In genomic region chr5:151298063-151298462, GRCh38 we compare ENCODE assay signal across 8 cellular contexts. TPM values are rescaled to one million over a fixed set of nuclear protein-coding genes. Genes with fewer than 3 reads are reported as not detected.
DNase-seq lines count a peak whose midpoint lies in the region; ATAC-seq lines count a peak whose summit lies in the region.

No MANE protein-coding gene starts in this region.

- peak; percentile 6 for DNase-seq in NCI-H1436 (lab: John Stamatoyannopoulos, UW)
- no peak for DNase-seq in NCI-H1436 treated with DMSO at 0.1 percent for 48 hours (lab: John Stamatoyannopoulos, UW)
- DNase-seq in Jurkat, Clone E6-1 (ENCODE audit: low read depth, low spot score) = peak; percentile 47
- peak; percentile 41 for DNase-seq in amniotic stem cell (lab: John Stamatoyannopoulos, UW)
- peak in 1 of 2 donors; percentile 39 for DNase-seq in memory B cell (ENCODE audit: low spot score in 2 of 2)

- peaks cover 6% of the 10 kb centered on the region for H3K27me3 Mint-ChIP-seq in memory B cell

- peaks cover 10% of the 10 kb centered on the region for H3K4me1 Mint-ChIP-seq in memory B cell

- ATAC-seq in memory B cell (ENCODE audit: low read depth) (peak; percentile 91), GM19328 (IDR thresholded peaks at IDR 0.05; ENCODE audit: unreplicated experiment) (no peak), HG02840 (IDR thresholded peaks at IDR 0.05; ENCODE audit: low FRiP score, unreplicated experiment) (no peak), GM18498 (IDR thresholded peaks at IDR 0.05; ENCODE audit: unreplicated experiment) (no peak)

- H3K4me3 Mint-ChIP-seq in memory B cell = no peak overlapping the region

- no peaks in the 10 kb centered on the region for H3K9me3 Mint-ChIP-seq in memory B cell

- no peaks in the 10 kb centered on the region for H3K36me3 Mint-ChIP-seq in memory B cell

- H3K4me3 ChIP-seq in Jurkat, Clone E6-1 (ENCODE audit: low read length) = no peak overlapping the region

- no peak overlapping the region for H3K27ac Mint-ChIP-seq in memory B cell

RNA-seq across cellular contexts. Expression of gene SLC36A3, which starts 5.5 kb away (rescaled TPM):
- not detected for polyA plus RNA-seq in Jurkat, Clone E6-1 (2012; ENCODE audit: insufficient read depth, insufficient read length)

RNA-seq across cellular contexts. Expression of gene GM2A, which starts 45.1 kb away (rescaled TPM):
- polyA plus RNA-seq in Jurkat, Clone E6-1 (2012; ENCODE audit: insufficient read depth, insufficient read length) = 61.6 TPM

RNA-seq across cellular contexts. Expression of gene SLC36A2, which starts 49.3 kb away (rescaled TPM):
- not detected for polyA plus RNA-seq in Jurkat, Clone E6-1 (2012; ENCODE audit: insufficient read depth, insufficient read length)
